ENCODE assay signal across 12 cellular contexts in genomic region chr20:8078528-8078914, GRCh38.
"Had no signal": no experiment of that assay in that cellular context is flagged by ENCODE, and none has a peak within 500 bp of the region (broad histone marks: within the 10 kb centered on the region; RNA-seq: fewer than 3 reads in every experiment).

No MANE protein-coding gene starts in this region.

- ATAC-seq: psoas muscle; stimulated activated naive CD8-positive, alpha-beta T cell treated with anti-CD3 and anti-CD28 coated beads, Interleukin-15, amount 100 ng/mL, for 72 hours had no signal

- H3K4me3 ChIP-seq: coronary artery, psoas muscle, thoracic aorta had no signal

- DNase-seq: activated B cell treated with CpG ODN at 0.5 μM for 24 hours; activated CD4-positive, alpha-beta T cell treated with anti-CD3 and anti-CD28 coated beads, Interleukin-2, amount 10 ng/mL, durations not matched to agents 24 days and 14 days; activated naive CD4-positive, alpha-beta T cell treated with anti-CD3 and anti-CD28 coated beads, Interleukin-2, amount 10 ng/mL, durations not matched to agents 7 days and 5 days; central memory CD4-positive, alpha-beta T cell; effector CD8-positive, alpha-beta T cell; hippocampal formation; kidney glomerular epithelial cell; psoas muscle; stimulated activated CD4-positive, alpha-beta T cell treated with anti-CD3 and anti-CD28 coated beads, Interleukin-4, amount 100 ng/mL, for 4 hours; stimulated activated naive CD8-positive, alpha-beta T cell treated with anti-CD3 and anti-CD28 coated beads, Interleukin-15, amount 100 ng/mL, for 72 hours had no signal
